Comparison of ENCODE assay signal across 1 cellular context in the genomic region with DNA sequence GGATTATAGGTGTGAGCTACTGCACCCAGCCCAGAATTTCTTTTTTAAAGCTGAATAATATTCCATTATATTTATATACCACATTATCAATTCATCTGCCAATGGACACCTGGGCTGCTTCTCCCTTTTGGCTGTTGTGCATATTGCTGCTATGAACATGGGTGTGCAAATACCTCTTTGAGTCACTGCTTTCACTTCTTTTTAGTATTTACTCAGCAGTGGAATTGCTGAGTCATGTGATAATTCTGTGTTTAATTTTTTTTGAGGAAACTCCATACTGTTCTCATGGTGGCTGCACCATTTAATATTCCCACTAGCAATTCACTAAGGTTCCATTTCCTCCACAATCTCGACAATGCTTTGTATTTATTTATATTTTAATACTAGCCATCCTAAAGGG.
A peak's percentile ranks its signal among the peaks of the same experiment; 100 is the strongest.
TF ChIP-seq lines count a peak whose summit lies in the region.

No MANE protein-coding gene starts in this region.

TF ChIP-seq in H1, 55 proteins besides CTCF, POLR2A, EP300 and RAD21:
- TF ChIP-seq MAFK (IDR thresholded peaks at IDR 0.05; ENCODE audit: low read depth, low read length): peak; percentile 44; the same call in 1 of the 2 replicates
- TF ChIP-seq EGR1 (IDR thresholded peaks at IDR 0.05; ENCODE audit: borderline replicate concordance, low read depth, low read length): no peak
- no peak for TF ChIP-seq CBX8 (IDR thresholded peaks at IDR 0.05; ENCODE audit: borderline replicate concordance, low read depth, low read length)
- no peak for TF ChIP-seq KDM1A (IDR thresholded peaks at IDR 0.05; ENCODE audit: borderline replicate concordance, low read length)
- TF ChIP-seq HDAC6 (IDR thresholded peaks at IDR 0.05; ENCODE audit: low read depth, low read length): no peak
- TF ChIP-seq BACH1 (IDR thresholded peaks at IDR 0.05; ENCODE audit: low read length): peak; percentile 10; the same call in 1 of the 2 replicates
- no peak for TF ChIP-seq SP4 (IDR thresholded peaks at IDR 0.05; ENCODE audit: low read length)
- TF ChIP-seq, protein P1, sequence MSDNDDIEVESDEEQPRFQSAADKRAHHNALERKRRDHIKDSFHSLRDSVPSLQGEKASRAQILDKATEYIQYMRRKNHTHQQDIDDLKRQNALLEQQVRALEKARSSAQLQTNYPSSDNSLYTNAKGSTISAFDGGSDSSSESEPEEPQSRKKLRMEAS (IDR thresholded peaks at IDR 0.05): no peak
- no peak for TF ChIP-seq CHD1 (IDR thresholded peaks at IDR 0.05; ENCODE audit: low read depth, low read length)
- TF ChIP-seq, protein P2, sequence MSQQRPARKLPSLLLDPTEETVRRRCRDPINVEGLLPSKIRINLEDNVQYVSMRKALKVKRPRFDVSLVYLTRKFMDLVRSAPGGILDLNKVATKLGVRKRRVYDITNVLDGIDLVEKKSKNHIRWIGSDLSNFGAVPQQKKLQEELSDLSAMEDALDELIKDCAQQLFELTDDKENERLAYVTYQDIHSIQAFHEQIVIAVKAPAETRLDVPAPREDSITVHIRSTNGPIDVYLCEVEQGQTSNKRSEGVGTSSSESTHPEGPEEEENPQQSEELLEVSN (IDR thresholded peaks at IDR 0.05): no peak
